Comparison of ENCODE assay signal across 8 cellular contexts in genomic region chr12:5432011-5432400, GRCh38. TPM values are rescaled to one million over a fixed set of nuclear protein-coding genes. Genes with fewer than 3 reads are reported as not detected.
DNase-seq lines count a peak whose midpoint lies in the region; ATAC-seq and TF ChIP-seq lines count a peak whose summit lies in the region.

Gene NTF3 (plus strand): TSS chr12:5432108. CDS start chr12:5432325, 217 bp downstream.

- H3K36me3 ChIP-seq in RWPE2 (ENCODE audit: low read depth) (no peaks in the 10 kb centered on the region), psoas muscle (ENCODE audit: insufficient read depth in 1 of 2, low read depth in 1 of 2) (no peaks in the 10 kb centered on the region)

- 0 out of 3 replicates have a peak, but pooled peaks have one; percentile 21 for ATAC-seq in RWPE2 (ENCODE audit: low read depth)
- peak; percentile 47 to 69 (median 58) for ATAC-seq in psoas muscle
- no peak for ATAC-seq in HG03571 (IDR thresholded peaks at IDR 0.05; ENCODE audit: unreplicated experiment)
- no peak for ATAC-seq in HG02981 (IDR thresholded peaks at IDR 0.05; ENCODE audit: unreplicated experiment)

- peak within 1 kb of the TSS; percentile 95 for H3K4me3 Mint-ChIP-seq in glutamatergic neuron (ENCODE audit: unreplicated experiment)

- H3K36me3 Mint-ChIP-seq in glutamatergic neuron (ENCODE audit: unreplicated experiment): no peaks in the 10 kb centered on the region

- peaks cover 15% of the 10 kb centered on the region for H3K27me3 Mint-ChIP-seq in glutamatergic neuron (ENCODE audit: unreplicated experiment)

- peak within 1 kb of the TSS; percentile 45 for H3K27ac Mint-ChIP-seq in glutamatergic neuron (ENCODE audit: unreplicated experiment)

- H3K27me3 ChIP-seq in RWPE2 (ENCODE audit: insufficient read depth, poor library complexity, severe bottlenecking) (peaks cover 86% of the 10 kb centered on the region), psoas muscle (ENCODE audit: insufficient read depth in 3 of 3, low read length in 2 of 3) (peaks cover 0 to 62% (median 6%) of the 10 kb centered on the region in 3 donors)

- H3K4me1 ChIP-seq in RWPE2 (ENCODE audit: insufficient read depth, poor library complexity, severe bottlenecking): no peaks in the 10 kb centered on the region
- H3K4me1 ChIP-seq in psoas muscle: peaks cover 17% of the 10 kb centered on the region

- H3K9me3 Mint-ChIP-seq in glutamatergic neuron (ENCODE audit: unreplicated experiment): peaks cover 6% of the 10 kb centered on the region

- no peak for TF ChIP-seq CTCF in RWPE2 (IDR thresholded peaks at IDR 0.05; ENCODE audit: poor library complexity, severe bottlenecking)
- no peak for TF ChIP-seq CTCF in glutamatergic neuron (IDR thresholded peaks at IDR 0.05; ENCODE audit: partially characterized antibody, unreplicated experiment)
- TF ChIP-seq CTCF in psoas muscle (IDR thresholded peaks at IDR 0.05): no peak

- DNase-seq in NCI-H1417 (lab: John Stamatoyannopoulos, UW): peak; percentile 15 to 80 (median 79)
- DNase-seq in NCI-H1417 treated with DMSO at 0.1 percent for 48 hours (lab: John Stamatoyannopoulos, UW): no peak
- DNase-seq in RWPE2 (ENCODE audit: low spot score): no peak
- DNase-seq in glutamatergic neuron: peak; percentile 53
- no peak for DNase-seq in psoas muscle
- no peak for DNase-seq in activated gamma-delta T cell treated with Interleukin-2 at 50 U/mL for 16 hours

- intact Hi-C loops in psoas muscle (cut with DNase I): no loop called here

- H3K4me3 ChIP-seq in RWPE2 (ENCODE audit: severe bottlenecking) (no peak within 1 kb of the TSS), psoas muscle (peak within 1 kb of the TSS; percentile 63)

- peaks cover 20% of the 10 kb centered on the region for H3K4me1 Mint-ChIP-seq in glutamatergic neuron (ENCODE audit: low read depth, unreplicated experiment)

- WGBS in psoas muscle, 3 donors: 0 to 1% (median 1%) methylated on average over 20 to 34 of the region's 34 CpGs

- H3K27ac ChIP-seq in RWPE2 (ENCODE audit: poor library complexity, severe bottlenecking): no peak within 1 kb of the TSS
- no peak within 1 kb of the TSS for H3K27ac ChIP-seq in psoas muscle

- H3K9me3 ChIP-seq in RWPE2 (ENCODE audit: severe bottlenecking): no peaks in the 10 kb centered on the region
- H3K9me3 ChIP-seq in psoas muscle: no peaks in the 10 kb centered on the region

RNA-seq across cellular contexts. Expression of gene NTF3, which starts in this region (rescaled TPM):
- total RNA-seq in glutamatergic neuron (ENCODE audit: unreplicated experiment): 5.0 TPM
- under 1 TPM; 0.25 to 0.62 (median 0.35) TPM for total RNA-seq in psoas muscle
- under 1 TPM; 0.16 to 0.49 (median 0.29) TPM for polyA plus RNA-seq in psoas muscle

Comparison
In these comparisons a context has a peak if more than half of its experiments do, and no peak if none do; other contexts are left out.
1. DNase-seq: peak in NCI-H1417 (3 of 3) and glutamatergic neuron (single experiment); none in NCI-H1417 treated with DMSO at 0.1 percent for 48 hours (single experiment), RWPE2 (single experiment), psoas muscle (0 of 2) and activated gamma-delta T cell treated with Interleukin-2 at 50 U/mL for 16 hours (single experiment).
2. Peak in ATAC-seq and H3K4me3 ChIP-seq in psoas muscle; RNA of the gene not detected or under 1 TPM.